10 cellular contexts compared by ENCODE assay signal in the genomic region with DNA sequence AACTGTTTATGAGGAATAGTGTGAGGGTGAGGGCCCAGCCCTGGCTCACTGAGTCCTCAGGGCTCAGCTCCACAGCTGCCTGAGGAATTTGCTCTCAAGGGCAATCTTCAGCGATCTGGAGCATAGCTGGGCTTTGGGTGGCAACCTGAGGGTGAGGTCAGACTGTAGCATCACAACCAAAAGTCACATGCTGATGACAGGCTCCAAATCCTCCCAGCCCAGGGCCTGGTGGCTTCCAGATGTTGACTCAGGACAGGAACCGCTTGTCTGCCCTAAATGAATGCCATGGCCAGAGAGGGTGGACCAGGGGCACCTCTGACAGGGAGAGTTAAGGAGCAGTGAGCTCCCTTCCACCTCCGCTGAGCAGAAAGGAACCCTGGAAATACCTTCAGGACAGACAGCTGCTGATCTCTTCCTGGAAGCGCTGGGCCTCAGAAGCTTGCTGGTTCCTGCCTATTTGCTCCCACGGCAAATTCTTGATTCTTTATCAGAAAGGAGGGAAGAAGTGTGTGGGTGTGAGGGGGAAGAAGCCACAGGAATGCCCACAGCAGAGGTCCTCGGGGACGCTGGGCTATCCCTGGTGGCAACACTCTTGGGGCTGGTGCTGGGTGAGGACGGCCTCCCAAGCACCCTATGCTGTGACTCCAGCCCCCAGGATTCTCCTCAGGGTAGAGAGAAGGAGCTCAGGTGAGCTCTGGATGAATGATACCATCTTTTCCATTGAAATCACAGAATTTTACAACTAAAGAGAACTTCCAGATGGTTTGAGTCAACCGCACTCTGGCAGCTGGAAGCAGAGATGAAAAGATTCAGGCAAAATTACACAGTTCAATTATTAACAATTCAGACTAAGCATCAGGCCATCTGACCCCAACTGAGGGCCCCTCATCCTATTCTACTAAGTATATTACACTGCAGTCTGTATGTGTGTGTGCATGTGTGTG. TPM values are rescaled to one million over a fixed set of nuclear protein-coding genes. Genes with fewer than 3 reads are reported as not detected.
DNase-seq lines count a peak whose midpoint lies in the region; ATAC-seq and TF ChIP-seq lines count a peak whose summit lies in the region.
"Had no signal": no experiment of that assay in that cellular context is flagged by ENCODE, and none has a peak within 500 bp of the region (broad histone marks: within the 10 kb centered on the region; RNA-seq: fewer than 3 reads in every experiment).

No MANE protein-coding gene starts in this region.

- TF ChIP-seq CTCF in CD4-positive, alpha-beta T cell (IDR thresholded peaks at IDR 0.05) = no peak
- TF ChIP-seq CTCF in osteocyte (IDR thresholded peaks at IDR 0.05) = no peak

- H3K27me3 ChIP-seq in CD4-positive, alpha-beta T cell (ENCODE audit: control insufficient read depth, insufficient read depth, low read length) = no peaks in the 10 kb centered on the region
- no peaks in the 10 kb centered on the region for H3K27me3 ChIP-seq in SJCRH30

- H3K27ac Mint-ChIP-seq in CD4-positive, alpha-beta T cell = peak overlapping the region; percentile 61
- peak overlapping the region; percentile 100 for H3K27ac Mint-ChIP-seq in osteocyte (ENCODE audit: unreplicated experiment)
- H3K27ac Mint-ChIP-seq: stimulated activated naive B cell treated with anti-CD40 and anti-IgM and Interleukin-4, amounts not matched to agents 10 μg/mL and 1 μg/mL and 100 μg/mL, for 72 hours had no signal

- no peaks in the 10 kb centered on the region for H3K27me3 Mint-ChIP-seq in CD4-positive, alpha-beta T cell
- no peaks in the 10 kb centered on the region for H3K27me3 Mint-ChIP-seq in osteocyte (ENCODE audit: unreplicated experiment)

- no peak overlapping the region for H3K4me3 Mint-ChIP-seq in CD4-positive, alpha-beta T cell
- H3K4me3 Mint-ChIP-seq in osteocyte (ENCODE audit: unreplicated experiment) = no peak overlapping the region
- H3K4me3 Mint-ChIP-seq: stimulated activated naive B cell treated with anti-CD40 and anti-IgM and Interleukin-4, amounts not matched to agents 10 μg/mL and 1 μg/mL and 100 μg/mL, for 72 hours had no signal

- POLR2A ChIA-PET in CD4-positive, alpha-beta T cell (lab: Charles Lee) = no interaction called here

- H3K36me3 Mint-ChIP-seq in CD4-positive, alpha-beta T cell (ENCODE audit: low read depth) = no peaks in the 10 kb centered on the region
- H3K36me3 Mint-ChIP-seq in osteocyte (ENCODE audit: unreplicated experiment) = peaks cover 18% of the 10 kb centered on the region
- H3K36me3 Mint-ChIP-seq: stimulated activated naive B cell treated with anti-CD40 and anti-IgM and Interleukin-4, amounts not matched to agents 10 μg/mL and 1 μg/mL and 100 μg/mL, for 72 hours had no signal

- H3K4me1 Mint-ChIP-seq in CD4-positive, alpha-beta T cell (ENCODE audit: low read depth) = peaks cover 60% of the 10 kb centered on the region
- H3K4me1 Mint-ChIP-seq in osteocyte (ENCODE audit: unreplicated experiment) = peaks cover 84% of the 10 kb centered on the region
- H3K4me1 Mint-ChIP-seq: stimulated activated naive B cell treated with anti-CD40 and anti-IgM and Interleukin-4, amounts not matched to agents 10 μg/mL and 1 μg/mL and 100 μg/mL, for 72 hours had no signal

- H3K9me3 Mint-ChIP-seq in CD4-positive, alpha-beta T cell = no peaks in the 10 kb centered on the region
- no peaks in the 10 kb centered on the region for H3K9me3 Mint-ChIP-seq in osteocyte (ENCODE audit: unreplicated experiment)

- H3K4me3 ChIP-seq in SJCRH30 = no peak overlapping the region

- DNase-seq in CD4-positive, alpha-beta T cell = no peak
- DNase-seq in SJCRH30 (peak; percentile 61 to 65), fibroblast of gingiva (ENCODE audit: low read depth) (peak; percentile 96), osteocyte (ENCODE audit: extremely low spot score, unreplicated experiment) (no peak), OCI-M1 (lab: John Stamatoyannopoulos, UW) (no peak)
- DNase-seq in activated naive CD4-positive, alpha-beta T cell treated with Interleukin-2 at 50 U/mL for 16 hours = no peak
- DNase-seq: NCI-H1436 treated with DMSO at 0.1 percent for 48 hours; stimulated activated naive B cell treated with anti-CD40 and anti-IgM and Interleukin-4, amounts not matched to agents 10 μg/mL and 1 μg/mL and 100 μg/mL, for 72 hours had no signal

- H3K9me3 ChIP-seq in CD4-positive, alpha-beta T cell (ENCODE audit: control insufficient read depth, low read length) = no peaks in the 10 kb centered on the region
- H3K9me3 ChIP-seq in SJCRH30 (replicated peaks) = no peaks in the 10 kb centered on the region

- no peak overlapping the region for H3K27ac ChIP-seq in CD4-positive, alpha-beta T cell (ENCODE audit: low read depth, low read length)
- peak overlapping the region; percentile 14; the same call in 1 of the 2 replicates for H3K27ac ChIP-seq in SJCRH30

- no peak for ATAC-seq in CD4-positive, alpha-beta T cell (ENCODE audit: poor library complexity)
- ATAC-seq in HG03520 (IDR thresholded peaks at IDR 0.05; ENCODE audit: unreplicated experiment) = no peak
- no peak for ATAC-seq in HG03196 (IDR thresholded peaks at IDR 0.05; ENCODE audit: unreplicated experiment)

- peaks cover 12% of the 10 kb centered on the region for H3K36me3 ChIP-seq in SJCRH30

- intact Hi-C loops in CD4-positive, alpha-beta T cell (cut with DNase I, micrococcal nuclease) = no loop called here

- CTCF ChIA-PET in CD4-positive, alpha-beta T cell (lab: Charles Lee) = no interaction called here

- H3K4me1 ChIP-seq in SJCRH30 = peaks cover 31% of the 10 kb centered on the region

RNA-seq across cellular contexts. Expression of a gene that starts 13.8 kb away (rescaled TPM):
- total RNA-seq in CD4-positive, alpha-beta T cell = 1 to 10 TPM; 7.5 to 7.9 TPM
- total RNA-seq in SJCRH30 (2014; rRNA removed; shearing (Covaris generic)) = 31.1 and 32.2 TPM in 2 replicates
- 264 and 277 TPM in 2 replicates for total RNA-seq in osteocyte

Comparison
In these comparisons a context has a peak if more than half of its experiments do, and no peak if none do; other contexts are left out.
1. DNase-seq: peak in SJCRH30 (2 of 2) and fibroblast of gingiva (single experiment); none in CD4-positive, alpha-beta T cell (0 of 10), osteocyte (single experiment), OCI-M1 (single experiment) and activated naive CD4-positive, alpha-beta T cell treated with Interleukin-2 at 50 U/mL for 16 hours (single experiment).